ENCODE assay signal across 8 cellular contexts in the genomic region with DNA sequence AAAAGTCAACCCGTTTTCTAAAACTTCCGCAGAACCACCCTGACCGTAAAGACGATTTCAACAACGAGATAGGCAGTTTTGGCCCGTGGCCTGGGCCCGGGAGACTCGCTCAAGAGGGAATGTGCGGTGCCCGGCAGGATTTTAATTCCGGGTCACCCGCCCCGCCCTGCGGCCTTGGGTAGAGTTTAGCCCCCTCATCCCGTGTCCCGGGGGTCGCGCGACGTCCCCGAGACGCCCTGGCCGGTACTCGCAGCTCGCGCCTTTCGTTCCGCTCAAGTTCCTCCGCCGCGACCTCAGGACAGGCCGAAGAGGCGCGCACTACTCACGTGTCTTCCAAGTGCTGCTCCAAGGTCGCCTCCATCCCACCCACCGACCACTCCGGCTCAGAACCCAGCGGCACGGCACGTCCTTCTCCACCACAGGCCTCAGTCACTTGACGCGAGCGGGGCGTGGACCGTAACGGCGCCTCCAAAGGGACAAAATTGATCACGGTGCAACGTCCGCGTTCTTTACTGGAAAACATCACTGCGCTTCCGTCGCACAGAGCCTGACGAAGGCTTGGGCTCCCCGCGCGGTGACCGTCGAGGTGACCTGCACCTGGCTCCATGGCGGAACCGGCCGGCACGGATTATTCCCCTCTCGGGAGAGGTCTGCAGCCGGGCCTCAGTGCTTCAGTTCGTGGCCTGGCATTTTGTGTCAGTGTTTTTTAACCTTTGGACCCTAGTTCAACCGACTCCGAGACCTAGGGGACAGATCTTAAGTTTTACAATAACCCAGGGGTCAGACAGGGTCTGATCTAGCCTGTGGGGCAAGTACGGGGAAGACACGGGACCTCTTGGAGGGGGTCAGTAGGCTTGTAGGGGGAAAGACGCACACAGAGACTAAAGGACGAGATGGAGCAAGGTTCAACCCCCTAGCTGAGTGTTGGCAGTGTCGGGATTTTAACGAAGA. TPM values are rescaled to one million over a fixed set of nuclear protein-coding genes. Genes with fewer than 3 reads are reported as not detected.
DNase-seq lines count a peak whose midpoint lies in the region; ATAC-seq, FAIRE-seq and TF ChIP-seq lines count a peak whose summit lies in the region.

A gene (minus strand): TSS at position 435 of the 951 bp plus-strand sequence. CDS start 74 bp downstream, at position 361.

- peak within 1 kb of the TSS; percentile 84 for H2BK12ac ChIP-seq in H1 (ENCODE audit: low read depth, low read length)

- H2BK15ac ChIP-seq in H1 (ENCODE audit: low read length), result peak within 1 kb of the TSS; percentile 81; the same call in 1 of the 2 replicates

- 0 out of 7 replicates have a peak, but pooled peaks cover 0 to 3% (median 0%) of the 10 kb centered on the region in 4 experiments for H3K27me3 ChIP-seq in H1 (replicated peaks in 1 of 4; ENCODE audit: control insufficient read depth in 3 of 4, extremely low read depth in 1 of 4, insufficient read depth in 3 of 4, low read length in 3 of 4)

- peak within 1 kb of the TSS; percentile 88 for H3K4ac ChIP-seq in H1 (replicated peaks; ENCODE audit: insufficient read length, low read depth, low read length)

- TF ChIP-seq CTCF in H1 (IDR thresholded peaks at IDR 0.05; ENCODE audit: control extremely low read depth in 1 of 3, insufficient read depth in 1 of 3, low read depth in 1 of 3, low read length in 3 of 3), result no peak

- no peak for TF ChIP-seq EP300 in H1 (IDR thresholded peaks at IDR 0.05; ENCODE audit: borderline replicate concordance in 1 of 2, low read depth in 2 of 2, low read length in 2 of 2)

- H3K79me1 ChIP-seq in H1 (ENCODE audit: low read depth, low read length), result no peaks in the 10 kb centered on the region; the same call in 1 of the 2 replicates

- H3K56ac ChIP-seq in H1 (replicated peaks; ENCODE audit: insufficient read length, low read depth, low read length), result peak within 1 kb of the TSS; percentile 96

- no peak within 1 kb of the TSS for H2BK120ac ChIP-seq in H1 (replicated peaks; ENCODE audit: low read depth, low read length)

- CTCF ChIA-PET in H1 (lab: Charles Lee; ENCODE audit: partially characterized antibody), result interaction anchor here (0.7 to 22.7 kb wide), 7 partner anchors 16 to 202 kb away, joined by 3 to 828 read pairs (median 65); a partner anchor contains a TSS

- no peak within 1 kb of the TSS for H3K23ac ChIP-seq in H1 (ENCODE audit: insufficient read length)

- no peaks in the 10 kb centered on the region for H3K9me3 Mint-ChIP-seq in memory B cell

- H3K23me2 ChIP-seq in H1 (ENCODE audit: low read depth, low read length), result peaks cover 3% of the 10 kb centered on the region; the same call in 1 of the 2 replicates

- H3K4me2 ChIP-seq in H1 (ENCODE audit: insufficient read depth in 1 of 2, low read depth in 2 of 2, low read length in 2 of 2), result peak within 1 kb of the TSS; percentile 76 to 86

- peak; percentile 96 for DNase-seq in COLO668 (lab: John Stamatoyannopoulos, UW; ENCODE audit: unreplicated experiment)
- DNase-seq in HS-5 (ENCODE audit: low read depth), result peak; percentile 76
- DNase-seq in NOMO-1 treated with DMSO at 0.1 percent for 48 hours (lab: John Stamatoyannopoulos, UW; ENCODE audit: unreplicated experiment), result peak; percentile 94
- peak; percentile 75 to 84 (median 80) for DNase-seq in activated CD8-positive, alpha-beta memory T cell treated with anti-CD3 and anti-CD28 coated beads for 48 hours (ENCODE audit: low read depth in 2 of 3, low spot score in 2 of 3)
- DNase-seq in H1 (ENCODE audit: low read depth in 1 of 2, low spot score in 2 of 2), result peak; percentile 67 to 91
- DNase-seq in memory B cell (ENCODE audit: low spot score in 2 of 2), result peak; percentile 86 to 88
- DNase-seq in stimulated activated CD8-positive, alpha-beta memory T cell treated with anti-CD3 and anti-CD28 coated beads, Interleukin-12 subunit alpha, Interleukin-12 subunit beta, amount 100 ng/mL, for 24 hours (ENCODE audit: extremely low read depth), result peak; percentile 69

- peak within 1 kb of the TSS; percentile 95 for H4K91ac ChIP-seq in H1 (replicated peaks; ENCODE audit: insufficient read length, low read length)

- no peaks in the 10 kb centered on the region for H3K9me3 ChIP-seq in H1 (ENCODE audit: insufficient read depth in 2 of 2, low read depth in 1 of 2, low read length in 1 of 2)

- H3K36me3 Mint-ChIP-seq in memory B cell, result peaks cover 6% of the 10 kb centered on the region

- peaks cover 16% of the 10 kb centered on the region for H3K4me1 Mint-ChIP-seq in memory B cell

- H3K27ac Mint-ChIP-seq in memory B cell, result peak within 1 kb of the TSS; percentile 99

- peaks cover 0 to 12% of the 10 kb centered on the region in 2 experiments; a peak in 2 of 4 replicates for H3K79me2 ChIP-seq in H1 (ENCODE audit: control insufficient read depth in 1 of 2, insufficient read depth in 2 of 2, low read length in 2 of 2)

- ATAC-seq in GM19467 (IDR thresholded peaks at IDR 0.05; ENCODE audit: unreplicated experiment) (peak; percentile 66), memory B cell (ENCODE audit: low read depth) (peak; percentile 86)

- peak within 1 kb of the TSS; percentile 99 for H4K8ac ChIP-seq in H1 (ENCODE audit: extremely low read depth, insufficient read depth, low read length)

- POLR2A ChIA-PET in H1 (lab: Charles Lee; ENCODE audit: partially characterized antibody), result interaction anchor here (0.7 to 3.3 kb wide), 11 partner anchors 9 to 344 kb away, joined by 3 to 10 read pairs (median 5); a partner anchor contains a TSS

- TF ChIP-seq POLR2A in H1 (IDR thresholded peaks at IDR 0.05; ENCODE audit: control extremely low read depth in 1 of 2, low read depth in 2 of 2, low read length in 2 of 2), result peak; percentile 68 to 91

- peak within 1 kb of the TSS; percentile 99 for H3K4me3 Mint-ChIP-seq in memory B cell

- peak within 1 kb of the TSS; percentile 89 for H4K5ac ChIP-seq in H1 (ENCODE audit: insufficient read length, low read depth, low read length)

- no peaks in the 10 kb centered on the region for H3K27me3 Mint-ChIP-seq in memory B cell

- no peak within 1 kb of the TSS for H2BK20ac ChIP-seq in H1 (ENCODE audit: low read length)

- H3K14ac ChIP-seq in H1 (ENCODE audit: insufficient read length), result no peak within 1 kb of the TSS

- peak within 1 kb of the TSS; percentile 91; the same call in 1 of the 2 replicates for H2BK5ac ChIP-seq in H1 (ENCODE audit: low read depth, low read length)

- no peaks in the 10 kb centered on the region; a peak in 2 of 7 replicates for H3K4me1 ChIP-seq in H1 (replicated peaks in 1 of 4; ENCODE audit: control insufficient read depth in 3 of 4, insufficient read depth in 4 of 4, low read length in 3 of 4)

- H2AK5ac ChIP-seq in H1 (ENCODE audit: low read depth, low read length), result peak within 1 kb of the TSS; percentile 49; the same call in 1 of the 2 replicates

- peak; percentile 57 for FAIRE-seq in H1 (lab: Jason Lieb, UNC)

- H3K27ac ChIP-seq in H1 (ENCODE audit: low read depth, low read length), result peak within 1 kb of the TSS; percentile 76

- H4K20me1 ChIP-seq in H1 (replicated peaks in 1 of 2; ENCODE audit: control insufficient read depth in 1 of 2, insufficient read depth in 2 of 2, low read length in 2 of 2), result no peaks in the 10 kb centered on the region

- peak within 1 kb of the TSS; percentile 79 to 88 (median 83) for H3K9ac ChIP-seq in H1 (replicated peaks in 1 of 4; ENCODE audit: extremely low read depth in 1 of 4, low read depth in 3 of 4, low read length in 3 of 4)

- H2AFZ ChIP-seq in H1 (ENCODE audit: low read length), result peak within 1 kb of the TSS; percentile 91

- H3K18ac ChIP-seq in H1 (ENCODE audit: extremely low read depth, low read length), result peak within 1 kb of the TSS; percentile 87

- peak within 1 kb of the TSS; percentile 78 to 90 (median 83) for H3K4me3 ChIP-seq in H1 (ENCODE audit: extremely low read depth in 1 of 4, insufficient read depth in 2 of 4, low read depth in 3 of 4, low read length in 4 of 4)

- H3K36me3 ChIP-seq in H1 (ENCODE audit: control insufficient read depth in 2 of 4, insufficient read depth in 4 of 4, low read length in 3 of 4), result peaks cover 2 to 21% (median 16%) of the 10 kb centered on the region in 4 experiments; a peak in 6 of 8 replicates

- 3% methylated on average over 76 of the region's 76 CpGs; no CpG with 5 or more reads in 1 of the 2 experiments for WGBS in H1 (ENCODE audit: extremely low coverage in 1 of 2, insufficient coverage in 1 of 2, insufficient read length in 1 of 2, insufficient replicate concordance in 2 of 2, low coverage in 1 of 2, low lambda C conversion rate in 2 of 2, missing lambda C conversion rate in 1 of 2), 2 experiments

- TF ChIP-seq RAD21 in H1 (IDR thresholded peaks at IDR 0.05 in 1 of 2, conservative IDR thresholded peaks at IDR 0.05 in 1 of 2; ENCODE audit: low read depth in 2 of 2, low read length in 2 of 2), result 0 out of 4 replicates have a peak, but pooled peaks of 1 of the 2 experiments have one; percentile 0

TF ChIP-seq in H1, 55 proteins besides CTCF, POLR2A, EP300 and RAD21 (continues in another document):
- TF ChIP-seq RBBP5 (IDR thresholded peaks at IDR 0.05; ENCODE audit: borderline replicate concordance, low read depth, low read length) (peak; percentile 93; the same call in 1 of the 2 replicates), TAF7 (optimal IDR thresholded peaks at IDR 0.05; ENCODE audit: borderline replicate concordance, low read depth, low read length) (no peak), CREB1 (IDR thresholded peaks at IDR 0.05) (peak; percentile 98), TAF1 (IDR thresholded peaks at IDR 0.05; ENCODE audit: low read depth, low read length) (peak; percentile 92), CHD2 (IDR thresholded peaks at IDR 0.05; ENCODE audit: low read length) (peak; percentile 29; the same call in 1 of the 2 replicates), CBX8 (IDR thresholded peaks at IDR 0.05; ENCODE audit: borderline replicate concordance, low read depth, low read length) (no peak), ZNF274 (IDR thresholded peaks at IDR 0.05; ENCODE audit: borderline replicate concordance, extremely low read depth, low read length) (no peak), SAP30 (IDR thresholded peaks at IDR 0.05; ENCODE audit: insufficient read depth, insufficient replicate concordance, low read length) (no peak), HDAC6 (IDR thresholded peaks at IDR 0.05; ENCODE audit: low read depth, low read length) (no peak), SP2 (IDR thresholded peaks at IDR 0.05; ENCODE audit: low read length) (no peak), EGR1 (IDR thresholded peaks at IDR 0.05; ENCODE audit: borderline replicate concordance, low read depth, low read length) (no peak), POU5F1 (IDR thresholded peaks at IDR 0.05; ENCODE audit: low read depth, low read length) (no peak)

RNA-seq across cellular contexts. Expression of the gene that starts here (rescaled TPM):
- 84.4 and 91.9 TPM in 2 replicates for total RNA-seq in H1 (2021; fragmentation: NEBNext Ultra II Directional; extraction: Animal tissue kit (Norgen Biotek cat#: 25700))
- polyA plus RNA-seq in H1 (2011; rRNA removed), result 177 and 297 TPM in 2 replicates
- polyA plus RNA-seq in H1 (2011; cell fraction: cytosol; rRNA removed), result 184 TPM
- 93.7 TPM for polyA plus RNA-seq in H1 (2011; cell fraction: nucleus; rRNA removed)
- polyA plus RNA-seq in H1 (2012, experiment 1 of 2), result 116 to 164 TPM (median 142 TPM) in 4 replicates
- polyA plus RNA-seq in H1 (2012, experiment 2 of 2), result 67.4 TPM
- 117 TPM for polyA plus RNA-seq in H1 (2013, experiment 1 of 2)
- 125 TPM for polyA plus RNA-seq in H1 (2013, experiment 2 of 2)
- polyA minus RNA-seq in H1 (2011; rRNA and poly(A)+ RNA removed), result 57.6 and 83.0 TPM in 2 replicates
- polyA minus RNA-seq in H1 (2011; cell fraction: cytosol; rRNA and poly(A)+ RNA removed), result 33.0 TPM
- polyA minus RNA-seq in H1 (2011; cell fraction: nucleus; rRNA and poly(A)+ RNA removed), result 29.9 TPM

Comparison
In these comparisons a context has a peak if more than half of its experiments do, and no peak if none do; other contexts are left out.
1. Peak in every context shown above with its lines: DNase-seq, ATAC-seq, H3K4me3 ChIP-seq and H3K27ac ChIP-seq.